ENCODE assay signal across 21 cellular contexts in genomic region chr2:8098476-8098875, GRCh38.
"Had no signal": no experiment of that assay in that cellular context is flagged by ENCODE, and none has a peak within 500 bp of the region (broad histone marks: within the 10 kb centered on the region; RNA-seq: fewer than 3 reads in every experiment).

No MANE protein-coding gene starts in this region.

- H3K4me3 ChIP-seq: MG63 had no signal

- ATAC-seq: HepG2, Panc1, PC-3 had no signal

- DNase-seq: IMR-90; Karpas-422; KG1; MG63; NCI-H1092; NCI-H1417 treated with DMSO at 0.1 percent for 48 hours; NCI-H146; NCI-H1694 treated with DMSO at 0.1 percent for 48 hours; NCI-H1930; NCI-H2107; NCI-H2227 treated with DMSO at 0.1 percent for 48 hours; NCI-H524; NCI-H526 treated with DMSO at 0.1 percent for 48 hours; NCI-H748 treated with DMSO at 0.1 percent for 48 hours; NK-92 treated with Interleukin-12 subunit alpha and Interleukin-12 subunit beta, amount 100 ng/mL, for 24 hours; PC-3; SHP77; SK-N-SH had no signal

- H3K27me3 ChIP-seq: MG63 had no signal

- H3K9ac ChIP-seq: SK-N-SH had no signal

- H3K27ac ChIP-seq: RWPE1 had no signal

- H3K9me3 ChIP-seq: MG63, SK-N-SH had no signal

- H3K4me2 ChIP-seq: SK-N-SH had no signal

- H3K36me3 ChIP-seq: MG63 had no signal

- FAIRE-seq: HepG2 had no signal
